Comparison of ENCODE assay signal across 10 cellular contexts in the genomic region with DNA sequence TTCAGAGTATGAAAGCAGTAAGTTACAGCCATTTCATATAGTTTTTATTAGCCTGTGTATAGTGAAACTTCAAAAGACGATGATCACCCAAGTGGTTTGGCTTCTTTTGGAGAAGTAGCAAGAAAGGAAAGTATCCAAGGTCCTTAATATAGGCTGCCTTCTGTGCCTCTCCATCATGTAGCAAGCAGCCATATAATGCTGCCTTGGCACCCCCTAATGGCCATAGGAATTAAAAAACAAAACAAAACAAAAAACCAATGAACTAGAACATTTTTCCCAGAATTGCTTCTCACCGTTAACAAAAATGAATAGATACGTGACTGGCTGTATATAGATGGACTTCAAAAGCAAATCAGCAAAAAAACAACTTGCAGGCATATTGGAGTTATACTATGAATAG. TPM values are rescaled to one million over a fixed set of nuclear protein-coding genes. Genes with fewer than 3 reads are reported as not detected.
DNase-seq lines count a peak whose midpoint lies in the region; ATAC-seq, FAIRE-seq and TF ChIP-seq lines count a peak whose summit lies in the region.
"Had no signal": no experiment of that assay in that cellular context is flagged by ENCODE, and none has a peak within 500 bp of the region (broad histone marks: within the 10 kb centered on the region; RNA-seq: fewer than 3 reads in every experiment).

No MANE protein-coding gene starts in this region.

- no peak overlapping the region for H2BK15ac ChIP-seq in mesendoderm (replicated peaks; ENCODE audit: low read depth)

- no peak overlapping the region for H2BK120ac ChIP-seq in mesendoderm (ENCODE audit: low read depth, low read length)

- H3K9ac ChIP-seq in KMS-11 = no peak overlapping the region
- no peak overlapping the region for H3K9ac ChIP-seq in mesendoderm (ENCODE audit: low read length)

- H3K4me1 ChIP-seq in KMS-11 (ENCODE audit: low read depth, poor library complexity, severe bottlenecking) (no peaks in the 10 kb centered on the region), mesendoderm (ENCODE audit: control insufficient read depth, low read depth, low read length) (no peaks in the 10 kb centered on the region)

- no peak overlapping the region for H2BK5ac ChIP-seq in mesendoderm (ENCODE audit: low read length)

- H3K36me3 ChIP-seq in KMS-11 (ENCODE audit: insufficient read depth) = no peaks in the 10 kb centered on the region
- H3K36me3 ChIP-seq in WERI-Rb-1 = no peaks in the 10 kb centered on the region; the same call in none of the 2 replicates
- H3K36me3 ChIP-seq in mesendoderm (ENCODE audit: control insufficient read depth, insufficient read depth, low read length) = no peaks in the 10 kb centered on the region

- H3K4me3 ChIP-seq in KMS-11 (IDR thresholded peaks at IDR 0.05; ENCODE audit: insufficient read depth, low read depth, low read length) = no peak overlapping the region
- no peak overlapping the region for H3K4me3 ChIP-seq in WERI-Rb-1 (ENCODE audit: low read depth, low read length)
- H3K4me3 ChIP-seq in mesendoderm (ENCODE audit: low read length) = no peak overlapping the region

- H3K56ac ChIP-seq in mesendoderm (ENCODE audit: low read length) = no peak overlapping the region

- H3K4ac ChIP-seq in mesendoderm (ENCODE audit: low read depth, low read length) = no peak overlapping the region

- peak; percentile 17 for FAIRE-seq in G401.6 (lab: Jason Lieb, UNC)

- H2AK5ac ChIP-seq in mesendoderm (ENCODE audit: low read length) = no peak overlapping the region

- H4K20me1 ChIP-seq in KMS-11 (ENCODE audit: insufficient read depth) = no peaks in the 10 kb centered on the region

- no peak overlapping the region for H3K23ac ChIP-seq in mesendoderm (ENCODE audit: low read length)

- no peak overlapping the region for H3K27ac ChIP-seq in KMS-11
- no peak overlapping the region for H3K27ac ChIP-seq in WERI-Rb-1
- no peak overlapping the region for H3K27ac ChIP-seq in mesendoderm (ENCODE audit: low read depth, low read length)
- H3K27ac ChIP-seq: HL-60 had no signal

- H2AFZ ChIP-seq in KMS-11 (ENCODE audit: low read depth) = no peak overlapping the region

- no peaks in the 10 kb centered on the region for H3K27me3 ChIP-seq in KMS-11 (ENCODE audit: insufficient read depth, low read depth)
- H3K27me3 ChIP-seq in WERI-Rb-1 (ENCODE audit: insufficient read depth, low read depth, severe bottlenecking) = peaks cover 2% of the 10 kb centered on the region
- no peaks in the 10 kb centered on the region for H3K27me3 ChIP-seq in mesendoderm (ENCODE audit: insufficient read depth, low read length, poor library complexity)

- H4K8ac ChIP-seq in mesendoderm (ENCODE audit: low read depth, low read length) = no peak overlapping the region

- H3K79me2 ChIP-seq in KMS-11 (ENCODE audit: insufficient read depth, low read depth) (no peaks in the 10 kb centered on the region), mesendoderm (ENCODE audit: control insufficient read depth, insufficient read depth, low read length) (no peaks in the 10 kb centered on the region)

- H3K4me2 ChIP-seq in KMS-11 (no peak overlapping the region), mesendoderm (ENCODE audit: low read length) (no peak overlapping the region)

- H3K79me1 ChIP-seq in mesendoderm (ENCODE audit: low read length) = no peaks in the 10 kb centered on the region

- H3K9me3 ChIP-seq in WERI-Rb-1 (ENCODE audit: severe bottlenecking) = no peaks in the 10 kb centered on the region

- H4K5ac ChIP-seq in mesendoderm (ENCODE audit: low read length) = no peak overlapping the region

- TF ChIP-seq CTCF in KMS-11 (conservative IDR thresholded peaks at IDR 0.05; ENCODE audit: low read depth, low read length) = peak; percentile 57
- 0 out of 2 replicates have a peak, but pooled peaks have one; percentile 19 for TF ChIP-seq CTCF in WERI-Rb-1 (IDR thresholded peaks at IDR 0.05; ENCODE audit: low read depth, low read length)

- no peak for ATAC-seq in GM21367 (IDR thresholded peaks at IDR 0.05; ENCODE audit: unreplicated experiment)
- ATAC-seq in HG02798 (IDR thresholded peaks at IDR 0.05; ENCODE audit: poor library complexity, unreplicated experiment) = no peak
- ATAC-seq: activated CD4-positive, CD25-positive, alpha-beta regulatory T cell treated with anti-CD3 and anti-CD28 coated beads, Interleukin-2, amount 50 U/mL, for 24 hours had no signal

- no peak overlapping the region for H3K18ac ChIP-seq in mesendoderm (ENCODE audit: low read length)

- DNase-seq in WERI-Rb-1 (no peak), mesendoderm (peak; percentile 4), OCI-M2 (lab: John Stamatoyannopoulos, UW; ENCODE audit: unreplicated experiment) (no peak)
- DNase-seq: stimulated activated CD4-positive, alpha-beta T cell treated with anti-CD3 and anti-CD28 coated beads, Interleukin-2, amount 100 ng/mL, for 24 hours had no signal

- WGBS in mesendoderm (ENCODE audit: extremely low coverage, insufficient coverage, low lambda C conversion rate) = no CpG with 5 or more reads among the region's 3 CpGs

RNA-seq across cellular contexts. Expression of a gene that starts 18.9 kb away (rescaled TPM):
- polyA plus RNA-seq in mesendoderm (2013, experiment 1 of 2) = 26.2 TPM
- polyA plus RNA-seq in mesendoderm (2013, experiment 2 of 2) = 26.5 TPM
